8 cellular contexts compared by ENCODE assay signal in the genomic region with DNA sequence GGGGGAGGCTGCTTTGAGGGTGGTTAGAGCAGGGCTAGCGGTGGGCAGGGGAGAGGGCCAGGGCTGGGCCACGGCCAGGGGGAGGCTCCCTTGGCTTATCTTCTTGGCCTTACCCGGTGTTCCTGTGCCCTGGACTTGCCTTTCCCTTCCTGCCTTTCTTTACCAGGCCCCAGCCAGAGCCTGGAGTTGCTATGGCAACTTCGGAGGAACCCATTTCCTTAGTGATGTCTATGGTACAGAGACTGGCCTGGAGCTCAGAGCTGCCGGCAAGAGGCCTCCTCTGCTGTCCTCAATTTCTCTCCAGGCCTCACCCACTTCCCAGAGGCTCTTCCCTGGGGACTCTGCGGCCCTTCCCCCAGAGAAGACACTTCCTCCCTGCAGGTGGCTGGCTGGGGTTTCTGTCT. TPM values are rescaled to one million over a fixed set of nuclear protein-coding genes. Genes with fewer than 3 reads are reported as not detected.
DNase-seq lines count a peak whose midpoint lies in the region; ATAC-seq and TF ChIP-seq lines count a peak whose summit lies in the region.

No MANE protein-coding gene starts in this region.

- H3K4me1 Mint-ChIP-seq in activated T-helper 17 cell treated with anti-CD3 and anti-CD28 coated beads, Interleukin-2, amount 50 U/mL, for 72 hours = peaks cover under 1% of the 10 kb centered on the region

- H3K27ac ChIP-seq in fibroblast of lung (ENCODE audit: insufficient read depth, low read length) = no peak overlapping the region

- intact Hi-C loops in posterior cingulate gyrus (cut with DNase I) = no loop called here

- H3K27me3 ChIP-seq in NT2/D1 (ENCODE audit: insufficient read depth, insufficient read length) = peaks cover 19% of the 10 kb centered on the region
- peaks cover 4% of the 10 kb centered on the region for H3K27me3 ChIP-seq in fibroblast of lung (ENCODE audit: control insufficient read depth, insufficient read depth, low read length)

- H3K9me3 ChIP-seq in NT2/D1 (ENCODE audit: insufficient read depth, low read length) = no peaks in the 10 kb centered on the region
- H3K9me3 ChIP-seq in fibroblast of lung (ENCODE audit: control insufficient read depth, insufficient read depth, low read depth, low read length) = no peaks in the 10 kb centered on the region

- H3K9me3 Mint-ChIP-seq in activated T-helper 17 cell treated with anti-CD3 and anti-CD28 coated beads, Interleukin-2, amount 50 U/mL, for 72 hours = no peaks in the 10 kb centered on the region

- no peak for ATAC-seq in activated T-helper 17 cell treated with anti-CD3 and anti-CD28 coated beads, Interleukin-2, amount 50 U/mL, for 72 hours (replicated peaks)
- no peak for ATAC-seq in activated CD4-positive, CD25-positive, alpha-beta regulatory T cell treated with anti-CD3 and anti-CD28 coated beads, Interleukin-2, amount 50 U/mL, for 24 hours

- H3K4me3 ChIP-seq in NT2/D1 (ENCODE audit: insufficient read length, low read depth) (no peak overlapping the region), fibroblast of lung (replicated peaks in 1 of 4; ENCODE audit: control extremely low read depth in 1 of 4, insufficient read depth in 1 of 4, low read depth in 3 of 4, low read length in 4 of 4) (no peak overlapping the region)

- TF ChIP-seq CTCF in fibroblast of lung (conservative IDR thresholded peaks at IDR 0.05 in 1 of 2, IDR thresholded peaks at IDR 0.05 in 1 of 2; ENCODE audit: low read depth in 1 of 2, low read length in 2 of 2) = no peak

- H3K9ac ChIP-seq in NT2/D1 (ENCODE audit: insufficient read length, low read depth) = no peak overlapping the region
- no peak overlapping the region for H3K9ac ChIP-seq in fibroblast of lung (ENCODE audit: insufficient read depth, low read length)

- no peaks in the 10 kb centered on the region for H4K20me1 ChIP-seq in fibroblast of lung (ENCODE audit: control insufficient read depth, extremely low read depth, insufficient read depth, low read length)

- no peak overlapping the region for H3K4me2 ChIP-seq in fibroblast of lung (ENCODE audit: extremely low read depth, insufficient read depth, low read length)

- peaks cover 12% of the 10 kb centered on the region for H3K27me3 Mint-ChIP-seq in activated T-helper 17 cell treated with anti-CD3 and anti-CD28 coated beads, Interleukin-2, amount 50 U/mL, for 72 hours

- peaks cover 26% of the 10 kb centered on the region for H3K4me1 ChIP-seq in NT2/D1 (ENCODE audit: insufficient read depth, insufficient read length)
- peaks cover 13% of the 10 kb centered on the region for H3K4me1 ChIP-seq in fibroblast of lung (ENCODE audit: control insufficient read depth, extremely low read depth, insufficient read depth, low read length)

- H3K36me3 ChIP-seq in NT2/D1 (ENCODE audit: insufficient read depth, insufficient read length, low read length) (peaks cover 49% of the 10 kb centered on the region), fibroblast of lung (ENCODE audit: control insufficient read depth, insufficient read depth, low read length) (no peaks in the 10 kb centered on the region)

- no peak overlapping the region for H3K27ac Mint-ChIP-seq in activated T-helper 17 cell treated with anti-CD3 and anti-CD28 coated beads, Interleukin-2, amount 50 U/mL, for 72 hours

- no peak overlapping the region for H3K4me3 Mint-ChIP-seq in activated T-helper 17 cell treated with anti-CD3 and anti-CD28 coated beads, Interleukin-2, amount 50 U/mL, for 72 hours

- H3K79me2 ChIP-seq in fibroblast of lung (ENCODE audit: control insufficient read depth, insufficient read depth, low read length) = no peaks in the 10 kb centered on the region

- peaks cover 4% of the 10 kb centered on the region for H3K36me3 Mint-ChIP-seq in activated T-helper 17 cell treated with anti-CD3 and anti-CD28 coated beads, Interleukin-2, amount 50 U/mL, for 72 hours (ENCODE audit: low read depth)

- no peak overlapping the region for H2AFZ ChIP-seq in fibroblast of lung (ENCODE audit: low read length)

- DNase-seq in EL (peak; percentile 44), NT2/D1 (ENCODE audit: low read depth, low spot score) (peak; percentile 49), fibroblast of lung (ENCODE audit: low read depth in 2 of 2) (peak; percentile 63 to 80), posterior cingulate gyrus (peak in 8 of 10 donors; percentile 32 to 92 (median 60)), globus pallidus (ENCODE audit: low spot score) (no peak)
- no peak for DNase-seq in activated T-cell treated with anti-CD3 and anti-CD28 coated beads, Interleukin-2, amount 50 U/mL, for 1 hour

RNA-seq across cellular contexts. Expression of gene SPEG, which starts 11.5 kb away (rescaled TPM):
- total RNA-seq in fibroblast of lung = 13.1 and 20.1 TPM in 2 replicates
- polyA plus RNA-seq in fibroblast of lung = 5.6 and 9.5 TPM in 2 replicates
- polyA plus RNA-seq in fibroblast of lung (2012) = 12.7 and 17.9 TPM in 2 replicates
- polyA minus RNA-seq in fibroblast of lung (ENCODE audit: low replicate concordance) = 9.4 and 19.9 TPM in 2 replicates
- total RNA-seq in activated T-helper 17 cell treated with anti-CD3 and anti-CD28 coated beads, Interleukin-2, amount 50 U/mL, for 72 hours = 1 to 10 TPM in 1 of 2 donors, under 1 TPM in 1; 0.79 to 1.7 TPM

RNA-seq across cellular contexts. Expression of gene DES, which starts 27.9 kb away (rescaled TPM):
- 34.7 and 69.3 TPM in 2 replicates for total RNA-seq in fibroblast of lung
- polyA plus RNA-seq in fibroblast of lung = 3.8 and 11.0 TPM in 2 replicates
- 2.6 and 8.2 TPM in 2 replicates for polyA plus RNA-seq in fibroblast of lung (2012)
- 9.5 and 11.6 TPM in 2 replicates for polyA minus RNA-seq in fibroblast of lung (ENCODE audit: low replicate concordance)
- total RNA-seq in activated T-helper 17 cell treated with anti-CD3 and anti-CD28 coated beads, Interleukin-2, amount 50 U/mL, for 72 hours = not detected

RNA-seq across cellular contexts. Expression of gene GMPPA, which starts 52.6 kb away (rescaled TPM):
- 36.5 and 38.3 TPM in 2 replicates for total RNA-seq in fibroblast of lung
- 59.7 and 72.4 TPM in 2 replicates for polyA plus RNA-seq in fibroblast of lung
- 45.6 and 52.3 TPM in 2 replicates for polyA plus RNA-seq in fibroblast of lung (2012)
- 155 and 160 TPM in 2 replicates for polyA minus RNA-seq in fibroblast of lung (ENCODE audit: low replicate concordance)
- total RNA-seq in activated T-helper 17 cell treated with anti-CD3 and anti-CD28 coated beads, Interleukin-2, amount 50 U/mL, for 72 hours = 10 to 100 TPM; 31.7 to 36.3 TPM

RNA-seq across cellular contexts. Expression of gene DNPEP, which starts 58.4 kb away (rescaled TPM):
- 69.9 and 72.5 TPM in 2 replicates for total RNA-seq in fibroblast of lung
- 38.2 and 44.0 TPM in 2 replicates for polyA plus RNA-seq in fibroblast of lung
- 66.8 and 83.2 TPM in 2 replicates for polyA plus RNA-seq in fibroblast of lung (2012)
- 137 and 218 TPM in 2 replicates for polyA minus RNA-seq in fibroblast of lung (ENCODE audit: low replicate concordance)
- total RNA-seq in activated T-helper 17 cell treated with anti-CD3 and anti-CD28 coated beads, Interleukin-2, amount 50 U/mL, for 72 hours = 10 to 100 TPM; 80.9 to 99.6 TPM

Comparison
In these comparisons a context has a peak if more than half of its experiments do, and no peak if none do; other contexts are left out.
1. DNase-seq: peak in EL (single experiment), NT2/D1 (single experiment), fibroblast of lung (2 of 2) and posterior cingulate gyrus (8 of 10); none in activated T-cell treated with anti-CD3 and anti-CD28 coated beads, Interleukin-2, amount 50 U/mL, for 1 hour (single experiment) and globus pallidus (single experiment).
2. RNA of gene DES, which starts 27.9 kb away (total RNA-seq): 34.7 to 69.3 TPM in fibroblast of lung; not detected in activated T-helper 17 cell treated with anti-CD3 and anti-CD28 coated beads, Interleukin-2, amount 50 U/mL, for 72 hours; every median in the first group is over 10 times any median in the second.